Comparison of ENCODE assay signal across 23 cellular contexts in the genomic region with DNA sequence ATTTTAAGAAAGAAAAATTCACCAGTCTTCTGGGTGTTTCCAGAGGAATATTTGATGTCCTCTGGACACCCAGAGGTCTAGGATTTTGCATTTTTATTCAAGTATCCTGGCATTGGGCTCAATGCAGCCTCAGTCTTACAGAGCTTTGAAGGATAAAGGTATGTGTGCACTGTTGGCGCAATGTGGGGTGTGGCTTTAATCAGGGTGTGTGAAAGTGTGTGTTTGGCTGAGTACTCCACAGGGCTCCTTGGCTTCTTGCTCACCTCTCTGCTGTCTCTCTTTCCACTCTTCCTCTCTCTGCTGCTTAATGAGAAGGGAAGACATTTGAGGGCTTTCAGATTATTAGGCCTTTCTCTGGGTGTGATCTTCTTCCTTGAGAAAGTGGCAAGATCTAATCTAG.
"Had no signal": no experiment of that assay in that cellular context is flagged by ENCODE, and none has a peak within 500 bp of the region (broad histone marks: within the 10 kb centered on the region; RNA-seq: fewer than 3 reads in every experiment).

No MANE protein-coding gene starts in this region.

- H3K27ac ChIP-seq: left ventricle myocardium inferior, ovary, prostate gland, skin epidermis, spleen, suprapubic skin, thoracic aorta, tibial artery, upper lobe of left lung had no signal

- H3K9me3 ChIP-seq: ovary, prostate gland, suprapubic skin, thoracic aorta, tibial artery, upper lobe of left lung had no signal

- H3K4me1 ChIP-seq: left ventricle myocardium inferior, prostate gland, spleen, suprapubic skin, tibial artery, upper lobe of left lung had no signal

- H3K36me3 Mint-ChIP-seq: natural killer cell; stimulated activated effector memory CD8-positive, alpha-beta T cell treated with anti-CD3 and anti-CD28 coated beads, Interleukin-12 subunit alpha, Interleukin-12 subunit beta, amount 100 ng/mL, for 72 hours had no signal

- H3K9me3 Mint-ChIP-seq: natural killer cell; stimulated activated naive CD8-positive, alpha-beta T cell treated with anti-CD3 and anti-CD28 coated beads, Interleukin-15, Interleukin-2, amounts not matched to agents 100 ng/mL and 50 ng/mL, for 24 hours had no signal

- H3K27ac Mint-ChIP-seq: memory B cell; naive B cell; natural killer cell; stimulated activated effector memory CD8-positive, alpha-beta T cell treated with anti-CD3 and anti-CD28 coated beads, Interleukin-12 subunit alpha, Interleukin-12 subunit beta, amount 100 ng/mL, for 72 hours; stimulated activated naive CD8-positive, alpha-beta T cell treated with anti-CD3 and anti-CD28 coated beads, Interleukin-15, Interleukin-2, amounts not matched to agents 100 ng/mL and 50 ng/mL, for 24 hours had no signal

- H3K4me1 Mint-ChIP-seq: memory B cell; natural killer cell; stimulated activated effector memory CD8-positive, alpha-beta T cell treated with anti-CD3 and anti-CD28 coated beads, Interleukin-12 subunit alpha, Interleukin-12 subunit beta, amount 100 ng/mL, for 72 hours had no signal

- H3K27me3 ChIP-seq: ovary, spleen, upper lobe of left lung had no signal

- DNase-seq: head of caudate nucleus; hippocampal formation; kidney glomerular epithelial cell; left cardiac atrium; left ventricle myocardium inferior; naive B cell; natural killer cell; ovary; retina; right cardiac atrium; spleen; stimulated activated CD4-positive, alpha-beta T cell treated with anti-CD3 and anti-CD28 coated beads, Interleukin-4, amount 100 ng/mL, for 24 hours; stimulated activated naive CD4-positive, alpha-beta T cell; tibial artery; upper lobe of left lung had no signal

- H3K4me3 ChIP-seq: left ventricle myocardium inferior, ovary, prostate gland, skin epidermis, spleen, suprapubic skin, thoracic aorta, tibial artery, upper lobe of left lung had no signal

- H3K27me3 Mint-ChIP-seq: stimulated activated naive CD8-positive, alpha-beta T cell treated with anti-CD3 and anti-CD28 coated beads, Interleukin-15, Interleukin-2, amounts not matched to agents 100 ng/mL and 50 ng/mL, for 24 hours had no signal

- H3K4me3 Mint-ChIP-seq: memory B cell; naive B cell; natural killer cell; stimulated activated effector memory CD8-positive, alpha-beta T cell treated with anti-CD3 and anti-CD28 coated beads, Interleukin-12 subunit alpha, Interleukin-12 subunit beta, amount 100 ng/mL, for 72 hours; stimulated activated naive CD8-positive, alpha-beta T cell treated with anti-CD3 and anti-CD28 coated beads, Interleukin-15, Interleukin-2, amounts not matched to agents 100 ng/mL and 50 ng/mL, for 24 hours had no signal

- ATAC-seq: left cardiac atrium; natural killer cell; right cardiac atrium; sciatic nerve; stimulated activated effector memory CD8-positive, alpha-beta T cell treated with anti-CD3 and anti-CD28 coated beads, Interleukin-12 subunit alpha, Interleukin-12 subunit beta, amount 100 ng/mL, for 72 hours had no signal

- H3K36me3 ChIP-seq: left ventricle myocardium inferior, ovary, prostate gland, spleen, suprapubic skin, thoracic aorta, tibial artery, upper lobe of left lung had no signal
